Comparison of ENCODE assay signal across 1 cellular context in genomic region chr11:1756024-1756561, GRCh38.
TF ChIP-seq lines count a peak whose summit lies in the region.

No MANE protein-coding gene starts in this region.

TF ChIP-seq in H1, 55 proteins besides CTCF, POLR2A, EP300 and RAD21:
- TF ChIP-seq TAF1 (IDR thresholded peaks at IDR 0.05; ENCODE audit: low read depth, low read length) (no peak), JUND (IDR thresholded peaks at IDR 0.05; ENCODE audit: low read length) (no peak), POU5F1 (IDR thresholded peaks at IDR 0.05; ENCODE audit: low read depth, low read length) (no peak), SIRT6 (IDR thresholded peaks at IDR 0.05; ENCODE audit: low read length) (no peak), JUN (IDR thresholded peaks at IDR 0.05; ENCODE audit: low read depth, low read length) (no peak), RFX5 (IDR thresholded peaks at IDR 0.05; ENCODE audit: borderline replicate concordance, low read depth, low read length) (no peak), SP2 (IDR thresholded peaks at IDR 0.05; ENCODE audit: low read length) (no peak), MAX (IDR thresholded peaks at IDR 0.05) (no peak)
